In the genomic region with DNA sequence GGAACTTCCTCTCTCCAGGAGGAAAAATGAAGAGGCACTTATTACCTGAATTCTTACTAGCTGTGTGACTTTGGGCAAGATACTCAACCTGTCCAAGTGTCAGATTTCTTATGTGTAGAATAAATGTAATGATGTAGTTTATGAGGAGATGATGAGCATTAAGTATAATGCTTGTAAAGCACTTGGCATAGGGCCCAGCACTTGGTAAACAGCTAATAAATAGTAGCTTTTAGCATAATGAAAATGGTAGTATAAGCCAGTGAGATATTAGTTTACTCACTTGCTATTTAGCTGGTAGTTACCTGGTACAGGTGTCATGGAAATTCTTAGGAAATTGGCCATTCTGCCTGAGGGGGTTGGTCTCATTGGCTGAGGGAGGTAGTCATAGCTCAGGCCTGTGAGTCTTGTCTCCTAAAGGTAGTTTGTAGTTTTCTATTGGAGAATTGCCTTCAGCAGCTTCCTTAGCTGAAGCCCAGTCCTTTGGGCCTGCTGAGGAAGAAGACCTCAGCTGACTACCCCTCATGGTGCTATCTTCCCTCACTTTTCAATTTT, we compare ENCODE assay signal across 12 cellular contexts.
"Had no signal": no experiment of that assay in that cellular context is flagged by ENCODE, and none has a peak within 500 bp of the region (broad histone marks: within the 10 kb centered on the region; RNA-seq: fewer than 3 reads in every experiment).

No MANE protein-coding gene starts in this region.

- H3K4me1 Mint-ChIP-seq: activated T-helper 17 cell treated with anti-CD3 and anti-CD28 coated beads, Interleukin-2, amount 50 U/mL, for 72 hours; naive B cell had no signal

- H3K27me3 ChIP-seq: ascending aorta, esophagus muscularis mucosa, hepatocyte, ovary, spleen, suprapubic skin had no signal

- H2AFZ ChIP-seq: hepatocyte had no signal

- H3K4me3 Mint-ChIP-seq: activated T-helper 17 cell treated with anti-CD3 and anti-CD28 coated beads, Interleukin-2, amount 50 U/mL, for 72 hours; naive B cell; stimulated activated naive CD8-positive, alpha-beta T cell treated with anti-CD3 and anti-CD28 coated beads, Interleukin-15, Interleukin-2, amounts not matched to agents 100 ng/mL and 50 ng/mL, for 24 hours; type B pancreatic cell had no signal

- H3K27ac ChIP-seq: ascending aorta, esophagus muscularis mucosa, ovary, spleen, suprapubic skin had no signal

- ATAC-seq: activated T-helper 17 cell treated with anti-CD3 and anti-CD28 coated beads, Interleukin-2, amount 50 U/mL, for 72 hours; left lobe of liver had no signal

- H3K36me3 ChIP-seq: ascending aorta, esophagus muscularis mucosa, ovary, spleen, suprapubic skin had no signal

- H3K4me1 ChIP-seq: ascending aorta, esophagus muscularis mucosa, suprapubic skin had no signal

- H3K79me2 ChIP-seq: hepatocyte had no signal

- H3K27ac Mint-ChIP-seq: activated T-helper 17 cell treated with anti-CD3 and anti-CD28 coated beads, Interleukin-2, amount 50 U/mL, for 72 hours; naive B cell; stimulated activated naive CD8-positive, alpha-beta T cell treated with anti-CD3 and anti-CD28 coated beads, Interleukin-15, Interleukin-2, amounts not matched to agents 100 ng/mL and 50 ng/mL, for 24 hours; type B pancreatic cell had no signal

- H3K9me3 ChIP-seq: ascending aorta, esophagus muscularis mucosa, ovary, suprapubic skin had no signal

- H3K36me3 Mint-ChIP-seq: type B pancreatic cell had no signal

- H3K4me3 ChIP-seq: ascending aorta, esophagus muscularis mucosa, hepatocyte, ovary, spleen, suprapubic skin had no signal

- H3K27me3 Mint-ChIP-seq: stimulated activated naive CD8-positive, alpha-beta T cell treated with anti-CD3 and anti-CD28 coated beads, Interleukin-15, Interleukin-2, amounts not matched to agents 100 ng/mL and 50 ng/mL, for 24 hours; type B pancreatic cell had no signal

- DNase-seq: activated naive CD4-positive, alpha-beta T cell treated with Interleukin-2 at 50 U/mL for 16 hours; naive B cell; ovary; spleen had no signal

- H3K4me2 ChIP-seq: hepatocyte had no signal
